ENCODE assay signal across 14 cellular contexts in genomic region chr1:32265846-32266245, GRCh38.
DNase-seq lines count a peak whose midpoint lies in the region; ATAC-seq and TF ChIP-seq lines count a peak whose summit lies in the region.
"Had no signal": no experiment of that assay in that cellular context is flagged by ENCODE, and none has a peak within 500 bp of the region (broad histone marks: within the 10 kb centered on the region; RNA-seq: fewer than 3 reads in every experiment).

No MANE protein-coding gene starts in this region.

- H3K36me3 ChIP-seq in DND-41 (ENCODE audit: insufficient read depth, low read length), result peaks cover 6% of the 10 kb centered on the region; the same call in 1 of the 2 replicates
- no peaks in the 10 kb centered on the region for H3K36me3 ChIP-seq in OCI-LY1 (ENCODE audit: insufficient read depth, low read length)
- H3K36me3 ChIP-seq: heart right ventricle, neural progenitor cell had no signal

- TF ChIP-seq CTCF in DND-41 (IDR thresholded peaks at IDR 0.05; ENCODE audit: borderline replicate concordance, extremely low read depth, low read length, poor library complexity, severe bottlenecking) (no peak), OCI-LY1 (IDR thresholded peaks at IDR 0.05; ENCODE audit: low read length) (no peak)

- ATAC-seq in DND-41 (ENCODE audit: insufficient read depth, low read depth), result no peak
- ATAC-seq in effector memory CD8-positive, alpha-beta T cell (replicated peaks), result no peak
- ATAC-seq: GM23338, heart right ventricle had no signal

- H3K27me3 ChIP-seq in DND-41 (ENCODE audit: insufficient read depth, low read length, poor library complexity) (no peaks in the 10 kb centered on the region), OCI-LY1 (ENCODE audit: insufficient read depth, low read length) (no peaks in the 10 kb centered on the region)
- H3K27me3 ChIP-seq: heart right ventricle, neural progenitor cell had no signal

- no peak for DNase-seq in DND-41
- no peak for DNase-seq in effector memory CD8-positive, alpha-beta T cell
- DNase-seq in UCSD-AML1 (lab: John Stamatoyannopoulos, UW; ENCODE audit: unreplicated experiment), result no peak
- no peak for DNase-seq in T1000 (lab: John Stamatoyannopoulos, UW)
- DNase-seq: activated effector memory CD4-positive, alpha-beta T cell treated with anti-CD3 and anti-CD28 coated beads, Interleukin-2, amount 50 U/mL, for 16 hours; heart right ventricle; NCI-H2081; stimulated activated CD4-positive, alpha-beta T cell treated with anti-CD3 and anti-CD28 coated beads, Interleukin-15, amount 100 ng/mL, for 24 hours had no signal

- peaks cover 35 to 41% of the 10 kb centered on the region in 2 donors for H3K4me1 Mint-ChIP-seq in effector memory CD8-positive, alpha-beta T cell (ENCODE audit: low read depth in 2 of 2)

- no peaks in the 10 kb centered on the region for H3K9me3 ChIP-seq in DND-41 (ENCODE audit: insufficient read depth, low read length, severe bottlenecking)
- no peaks in the 10 kb centered on the region for H3K9me3 ChIP-seq in OCI-LY1 (ENCODE audit: low read length)
- H3K9me3 ChIP-seq: heart right ventricle had no signal

- H3K79me2 ChIP-seq in DND-41 (ENCODE audit: insufficient read depth, low read length), result peaks cover 58% of the 10 kb centered on the region
- H3K79me2 ChIP-seq in OCI-LY1 (ENCODE audit: insufficient read depth, low read length), result no peaks in the 10 kb centered on the region

- H3K36me3 Mint-ChIP-seq in effector memory CD8-positive, alpha-beta T cell (ENCODE audit: insufficient read depth), result peaks cover 58% of the 10 kb centered on the region
- H3K36me3 Mint-ChIP-seq: neural progenitor cell had no signal

- H2AFZ ChIP-seq in DND-41 (ENCODE audit: low read depth, low read length) (no peak overlapping the region), OCI-LY1 (ENCODE audit: low read length) (no peak overlapping the region)
- H2AFZ ChIP-seq: GM23338, neural progenitor cell had no signal

- H3K9me3 Mint-ChIP-seq in effector memory CD8-positive, alpha-beta T cell, result no peaks in the 10 kb centered on the region
- H3K9me3 Mint-ChIP-seq: GM23338, memory B cell, neural progenitor cell had no signal

- H3K27ac Mint-ChIP-seq in effector memory CD8-positive, alpha-beta T cell, result peak overlapping the region; percentile 62 to 93
- H3K27ac Mint-ChIP-seq: GM23338, memory B cell, neural progenitor cell had no signal

- H3K4me1 ChIP-seq in DND-41 (ENCODE audit: insufficient read depth, low read length) (peaks cover 21% of the 10 kb centered on the region), OCI-LY1 (ENCODE audit: insufficient read depth, low read length, severe bottlenecking) (peaks cover 43% of the 10 kb centered on the region)
- H3K4me1 ChIP-seq: neural progenitor cell had no signal

- H3K27ac ChIP-seq in DND-41 (ENCODE audit: low read length), result peak overlapping the region; percentile 68
- H3K27ac ChIP-seq in OCI-LY1 (ENCODE audit: low read depth, low read length, poor library complexity, severe bottlenecking), result peak overlapping the region; percentile 96
- H3K27ac ChIP-seq: C4-2B, heart right ventricle, neural progenitor cell, RWPE1 had no signal

- no peaks in the 10 kb centered on the region for H3K27me3 Mint-ChIP-seq in effector memory CD8-positive, alpha-beta T cell
- H3K27me3 Mint-ChIP-seq: memory B cell had no signal

- H3K4me2 ChIP-seq in DND-41 (ENCODE audit: insufficient read depth, low read length) (no peak overlapping the region), OCI-LY1 (ENCODE audit: low read length) (0 out of 2 replicates have a peak overlapping the region, but pooled peaks have one; percentile 44)
- H3K4me2 ChIP-seq: GM23338, neural progenitor cell had no signal

- no peaks in the 10 kb centered on the region for H3K9me2 ChIP-seq in OCI-LY1 (ENCODE audit: low read depth, low read length)

- peak overlapping the region; percentile 26; the same call in 1 of the 2 replicates for H3K9ac ChIP-seq in DND-41 (ENCODE audit: low read depth, low read length)
- peak overlapping the region; percentile 48; the same call in 1 of the 2 replicates for H3K9ac ChIP-seq in OCI-LY1 (ENCODE audit: low read length)
- H3K9ac ChIP-seq: neural progenitor cell had no signal

- H4K20me1 ChIP-seq in DND-41 (ENCODE audit: insufficient read depth, low read length) (peaks cover 7% of the 10 kb centered on the region; the same call in 1 of the 2 replicates), OCI-LY1 (ENCODE audit: insufficient read depth, low read length) (no peaks in the 10 kb centered on the region)

- peak overlapping the region; percentile 64 to 72 for H3K4me3 Mint-ChIP-seq in effector memory CD8-positive, alpha-beta T cell
- H3K4me3 Mint-ChIP-seq: GM23338, memory B cell, neural progenitor cell had no signal

- peaks cover 10% of the 10 kb centered on the region for H3F3A ChIP-seq in OCI-LY1 (ENCODE audit: insufficient read depth, low read length)

- H3K4me3 ChIP-seq in DND-41 (ENCODE audit: low read depth in 1 of 2, low read length in 2 of 2) (no peak overlapping the region), OCI-LY1 (ENCODE audit: low read depth, low read length, poor library complexity, severe bottlenecking) (no peak overlapping the region)
- H3K4me3 ChIP-seq: GM23338, heart right ventricle, neural progenitor cell had no signal
